Comparison of ENCODE assay signal across 1 cellular context in the genomic region with DNA sequence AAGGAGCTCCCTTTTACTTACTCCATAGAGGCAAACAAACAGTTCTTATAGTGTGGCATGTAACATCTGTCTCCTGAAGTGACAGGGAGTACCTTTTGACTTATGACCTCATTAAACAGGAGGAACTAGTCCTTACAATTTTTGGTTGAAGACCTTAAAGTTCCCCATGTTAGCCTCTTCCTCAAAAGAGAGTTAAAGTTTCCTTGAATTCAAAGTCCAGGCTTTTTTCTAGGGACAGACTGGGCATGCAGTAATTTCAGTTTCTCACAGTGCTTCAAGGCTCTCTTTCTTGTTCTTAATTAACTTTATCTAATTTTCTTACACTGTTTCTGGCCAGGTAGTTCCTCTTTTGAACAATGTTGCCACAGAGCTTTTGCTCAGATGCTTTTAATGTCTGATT.
TF ChIP-seq lines count a peak whose summit lies in the region.

No MANE protein-coding gene starts in this region.

TF ChIP-seq in K562, 482 proteins besides CTCF, POLR2A, EP300 and RAD21 (continued from another document):
- no peak for TF ChIP-seq CBFA2T2 (conservative IDR thresholded peaks at IDR 0.05)
- no peak for TF ChIP-seq GATA2 (CRISPR knock-in tag; IDR thresholded peaks at IDR 0.05)
- TF ChIP-seq ZNF75A (CRISPR knock-in tag; IDR thresholded peaks at IDR 0.05), result no peak
TF ChIP-seq in K562: peak in this region for 5.
